In the genomic region with DNA sequence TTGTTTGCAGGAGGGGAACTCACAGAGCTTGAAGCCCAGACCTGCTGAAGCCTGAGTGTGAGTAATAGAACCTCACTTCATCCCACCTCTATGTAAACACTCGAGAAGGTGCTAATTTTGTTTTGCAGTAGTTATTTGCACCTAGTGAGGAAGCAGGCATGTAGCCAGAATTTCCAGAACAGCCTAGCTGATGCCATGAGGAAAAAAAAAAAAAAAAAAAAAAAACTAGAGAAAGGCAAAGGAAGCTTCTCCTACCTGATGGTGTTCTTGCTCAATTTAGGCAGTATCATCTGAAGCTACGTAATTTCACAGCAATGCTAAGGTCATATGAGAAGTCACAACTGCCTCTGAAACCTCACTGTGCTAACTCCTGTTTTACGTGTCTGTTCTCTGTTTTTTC, we compare ENCODE assay signal across 22 cellular contexts. TPM values are rescaled to one million over a fixed set of nuclear protein-coding genes. Genes with fewer than 3 reads are reported as not detected.
DNase-seq lines count a peak whose midpoint lies in the region; ATAC-seq and TF ChIP-seq lines count a peak whose summit lies in the region.
"Had no signal": no experiment of that assay in that cellular context is flagged by ENCODE, and none has a peak within 500 bp of the region (broad histone marks: within the 10 kb centered on the region; RNA-seq: fewer than 3 reads in every experiment).

No MANE protein-coding gene starts in this region.

- DNase-seq in MCF 10A (ENCODE audit: unreplicated experiment), result peak; percentile 16
- no peak for DNase-seq in breast epithelium (ENCODE audit: low spot score in 2 of 2)
- DNase-seq in NCI-H2107 treated with DMSO at 0.1 percent for 48 hours (lab: John Stamatoyannopoulos, UW; ENCODE audit: unreplicated experiment), result peak; percentile 20
- peak; percentile 61 to 71 for DNase-seq in SHP77 (lab: John Stamatoyannopoulos, UW)
- no peak for DNase-seq in upper lobe of right lung
- no peak for DNase-seq in naive thymus-derived CD8-positive, alpha-beta T cell
- no peak for DNase-seq in NCI-H82 (lab: John Stamatoyannopoulos, UW)
- DNase-seq in SW 1271 (lab: John Stamatoyannopoulos, UW), result no peak
- DNase-seq: 8988T; activated CD8-positive, alpha-beta memory T cell treated with anti-CD3 and anti-CD28 coated beads for 24 hours; BE2C; Calu3; effector memory CD8-positive, alpha-beta T cell; GM23248; IMR-90; NCI-H1930; occipital lobe; stimulated activated CD4-positive, alpha-beta T cell treated with anti-CD3 and anti-CD28 coated beads, Interleukin-4, amount 100 ng/mL, for 4 hours; stimulated activated naive CD8-positive, alpha-beta T cell treated with anti-CD3 and anti-CD28 coated beads, Interleukin-15, amount 100 ng/mL, for 72 hours had no signal

- H3K9me3 Mint-ChIP-seq in MCF 10A (ENCODE audit: unreplicated experiment), result no peaks in the 10 kb centered on the region
- no peaks in the 10 kb centered on the region for H3K9me3 Mint-ChIP-seq in naive thymus-derived CD8-positive, alpha-beta T cell
- H3K9me3 Mint-ChIP-seq: activated naive CD4-positive, alpha-beta T cell treated with anti-CD3 and anti-CD28 coated beads, Interleukin-2, amount 50 U/mL, for 24 hours; effector memory CD8-positive, alpha-beta T cell; memory B cell; stimulated activated naive CD8-positive, alpha-beta T cell treated with anti-CD3 and anti-CD28 coated beads, Interleukin-15, amount 100 ng/mL, for 72 hours had no signal

- H3K36me3 ChIP-seq in breast epithelium, result no peaks in the 10 kb centered on the region
- H3K36me3 ChIP-seq in upper lobe of right lung, result no peaks in the 10 kb centered on the region
- H3K36me3 ChIP-seq: BE2C had no signal

- H3K27me3 Mint-ChIP-seq in MCF 10A (ENCODE audit: insufficient read depth, unreplicated experiment), result no peaks in the 10 kb centered on the region
- H3K27me3 Mint-ChIP-seq in naive thymus-derived CD8-positive, alpha-beta T cell, result peaks cover 2 to 24% (median 12%) of the 10 kb centered on the region in 5 donors

- TF ChIP-seq CTCF in MCF 10A (IDR thresholded peaks at IDR 0.05; ENCODE audit: unreplicated experiment) (no peak), breast epithelium (IDR thresholded peaks at IDR 0.05) (no peak), upper lobe of right lung (IDR thresholded peaks at IDR 0.05) (no peak)

- H3K27me3 ChIP-seq in breast epithelium (no peaks in the 10 kb centered on the region), upper lobe of right lung (no peaks in the 10 kb centered on the region)
- H3K27me3 ChIP-seq: BE2C had no signal

- H3K9me3 ChIP-seq in breast epithelium (no peaks in the 10 kb centered on the region), upper lobe of right lung (no peaks in the 10 kb centered on the region)
- H3K9me3 ChIP-seq: BE2C had no signal

- H3K27ac ChIP-seq in breast epithelium (no peak overlapping the region), upper lobe of right lung (no peak overlapping the region)
- H3K27ac ChIP-seq: GM23248, RWPE1 had no signal

- POLR2A ChIA-PET in MCF 10A (lab: Yijun Ruan, JAX), result interaction anchor here (1.2 kb wide), 1 partner anchor 8 kb away, joined by 3 read pairs; no protein-coding TSS in a partner anchor
- POLR2A ChIA-PET in naive thymus-derived CD8-positive, alpha-beta T cell (lab: Charles Lee), result no interaction called here

- no TSS peak for BruUV-seq in MCF 10A (replicated peaks; lab: Mats Ljungman, UMichigan)

- no peaks in the 10 kb centered on the region for H3K36me3 Mint-ChIP-seq in MCF 10A (ENCODE audit: insufficient read depth, unreplicated experiment)
- H3K36me3 Mint-ChIP-seq in naive thymus-derived CD8-positive, alpha-beta T cell, result no peaks in the 10 kb centered on the region
- H3K36me3 Mint-ChIP-seq: activated naive CD4-positive, alpha-beta T cell treated with anti-CD3 and anti-CD28 coated beads, Interleukin-2, amount 50 U/mL, for 24 hours; memory B cell had no signal

- no peak overlapping the region for H3K27ac Mint-ChIP-seq in MCF 10A (ENCODE audit: low read depth, unreplicated experiment)
- H3K27ac Mint-ChIP-seq in naive thymus-derived CD8-positive, alpha-beta T cell, result no peak overlapping the region
- H3K27ac Mint-ChIP-seq: activated naive CD4-positive, alpha-beta T cell treated with anti-CD3 and anti-CD28 coated beads, Interleukin-2, amount 50 U/mL, for 24 hours; effector memory CD8-positive, alpha-beta T cell; memory B cell; stimulated activated naive CD8-positive, alpha-beta T cell treated with anti-CD3 and anti-CD28 coated beads, Interleukin-15, amount 100 ng/mL, for 72 hours had no signal

- no peak overlapping the region for H3K4me3 Mint-ChIP-seq in MCF 10A (ENCODE audit: unreplicated experiment)
- H3K4me3 Mint-ChIP-seq in naive thymus-derived CD8-positive, alpha-beta T cell, result no peak overlapping the region
- H3K4me3 Mint-ChIP-seq: activated naive CD4-positive, alpha-beta T cell treated with anti-CD3 and anti-CD28 coated beads, Interleukin-2, amount 50 U/mL, for 24 hours; effector memory CD8-positive, alpha-beta T cell; memory B cell; stimulated activated naive CD8-positive, alpha-beta T cell treated with anti-CD3 and anti-CD28 coated beads, Interleukin-15, amount 100 ng/mL, for 72 hours had no signal

- H3K4me1 Mint-ChIP-seq in MCF 10A (ENCODE audit: insufficient read depth, unreplicated experiment), result no peaks in the 10 kb centered on the region
- H3K4me1 Mint-ChIP-seq in naive thymus-derived CD8-positive, alpha-beta T cell, result no peaks in the 10 kb centered on the region
- H3K4me1 Mint-ChIP-seq: activated naive CD4-positive, alpha-beta T cell treated with anti-CD3 and anti-CD28 coated beads, Interleukin-2, amount 50 U/mL, for 24 hours; memory B cell; stimulated activated naive CD8-positive, alpha-beta T cell treated with anti-CD3 and anti-CD28 coated beads, Interleukin-15, amount 100 ng/mL, for 72 hours had no signal

- H3K4me3 ChIP-seq in breast epithelium (no peak overlapping the region), upper lobe of right lung (no peak overlapping the region)
- H3K4me3 ChIP-seq: GM23248 had no signal

- intact Hi-C loops in MCF 10A (cut with micrococcal nuclease), result no loop called here
- intact Hi-C loops in breast epithelium (cut with DNase I; ENCODE audit: low total_unique reads), result no loop called here
- intact Hi-C loops in upper lobe of right lung (cut with DNase I), result no loop called here

- no peaks in the 10 kb centered on the region for H3K4me1 ChIP-seq in breast epithelium
- no peaks in the 10 kb centered on the region for H3K4me1 ChIP-seq in upper lobe of right lung
- H3K4me1 ChIP-seq: BE2C had no signal

- TF ChIP-seq POLR2A in breast epithelium (IDR thresholded peaks at IDR 0.05), result no peak

- ATAC-seq in upper lobe of right lung, result peak; percentile 60
- ATAC-seq in naive thymus-derived CD8-positive, alpha-beta T cell, result no peak
- ATAC-seq: effector memory CD8-positive, alpha-beta T cell; stimulated activated naive CD8-positive, alpha-beta T cell treated with anti-CD3 and anti-CD28 coated beads, Interleukin-15, amount 100 ng/mL, for 72 hours had no signal

- CTCF ChIA-PET in MCF 10A (lab: Yijun Ruan, JAX), result interaction anchor here (0.6 to 1.3 kb wide), 7 partner anchors 13 to 1380 kb away, joined by 3 to 8 read pairs (median 4); partner anchors contain the start of gene GPR37

RNA-seq across cellular contexts. Expression of gene GPR37, which starts 13.6 kb away (rescaled TPM):
- total RNA-seq in MCF 10A (2022) (1.9 TPM in 2 replicates), breast epithelium (1 to 10 TPM in 1 of 3 donors, under 1 TPM in 2; 0.32 to 3.2 (median 0.98) TPM), upper lobe of right lung (0.96 TPM)
- total RNA-seq in naive thymus-derived CD8-positive, alpha-beta T cell, result not detected
- polyA plus RNA-seq in naive thymus-derived CD8-positive, alpha-beta T cell, result not detected
- total RNA-seq: GM23248 had no signal
- polyA plus RNA-seq: GM23248 had no signal

Comparison
In these comparisons a context has a peak if more than half of its experiments do, and no peak if none do; other contexts are left out.
1. DNase-seq: peak in MCF 10A (single experiment), NCI-H2107 treated with DMSO at 0.1 percent for 48 hours (single experiment) and SHP77 (2 of 2); none in breast epithelium (0 of 2), upper lobe of right lung (single experiment), naive thymus-derived CD8-positive, alpha-beta T cell (0 of 10), NCI-H82 (single experiment) and SW 1271 (0 of 2).